In genomic region chr2:3873899-3874298, GRCh38 we compare ENCODE assay signal across 2 cellular contexts.
TF ChIP-seq lines count a peak whose summit lies in the region.

No MANE protein-coding gene starts in this region.

TF ChIP-seq in HepG2, 621 proteins besides CTCF, POLR2A, EP300 and RAD21:
- TF ChIP-seq ARID4A (CRISPR knock-in tag; IDR thresholded peaks at IDR 0.05; ENCODE audit: borderline replicate concordance) (no peak), SMAD3 (CRISPR knock-in tag; IDR thresholded peaks at IDR 0.05) (no peak), ZNF160 (CRISPR knock-in tag; IDR thresholded peaks at IDR 0.05) (no peak), MAFF (IDR thresholded peaks at IDR 0.05; ENCODE audit: low read depth, low read length) (peak; percentile 56; the same call in 1 of the 2 replicates), ZNF142 (CRISPR knock-in tag; IDR thresholded peaks at IDR 0.05) (no peak), LCORL (IDR thresholded peaks at IDR 0.05) (no peak), LCORL (CRISPR knock-in tag; IDR thresholded peaks at IDR 0.05) (no peak), ATF7-NPFF (CRISPR knock-in tag; IDR thresholded peaks at IDR 0.05; ENCODE audit: low read depth) (no peak), WIZ (CRISPR knock-in tag; IDR thresholded peaks at IDR 0.05) (no peak), PAWR (CRISPR knock-in tag; IDR thresholded peaks at IDR 0.05; ENCODE audit: borderline replicate concordance) (no peak), KDM1A (CRISPR knock-in tag; IDR thresholded peaks at IDR 0.05) (no peak), ZBTB42 (CRISPR knock-in tag; IDR thresholded peaks at IDR 0.05) (no peak), PLRG1 (conservative IDR thresholded peaks at IDR 0.05) (no peak), MAFK (conservative IDR thresholded peaks at IDR 0.05 in 1 of 2, IDR thresholded peaks at IDR 0.05 in 1 of 2; ENCODE audit: low read length in 2 of 2) (peak; percentile 65 to 77), ZMYM3 (CRISPR knock-in tag; IDR thresholded peaks at IDR 0.05) (no peak), HNRNPK (IDR thresholded peaks at IDR 0.05; ENCODE audit: low read depth, low read length, poor library complexity, severe bottlenecking) (no peak), TCF7 (IDR thresholded peaks at IDR 0.05; ENCODE audit: low read depth) (no peak), ZNF597 (CRISPR knock-in tag; IDR thresholded peaks at IDR 0.05) (no peak)

TF ChIP-seq in GM12878, 131 proteins besides CTCF, POLR2A, EP300 and RAD21:
- TF ChIP-seq FOS (IDR thresholded peaks at IDR 0.05; ENCODE audit: borderline replicate concordance, extremely low read depth, insufficient read length) (no peak), SUPT20H (IDR thresholded peaks at IDR 0.05; ENCODE audit: borderline replicate concordance, control insufficient read depth, low read depth, low read length) (no peak), RELB (IDR thresholded peaks at IDR 0.05; ENCODE audit: low read depth) (no peak), TAF1 (IDR thresholded peaks at IDR 0.05; ENCODE audit: borderline replicate concordance, low read depth, low read length) (no peak), CBX5 (IDR thresholded peaks at IDR 0.05; ENCODE audit: low read depth) (no peak), HSF1 (IDR thresholded peaks at IDR 0.05; ENCODE audit: low read depth, low read length) (no peak), SREBF2 (IDR thresholded peaks at IDR 0.05; ENCODE audit: low read length) (no peak), SUZ12 (IDR thresholded peaks at IDR 0.05; ENCODE audit: unreplicated experiment) (no peak), NBN (IDR thresholded peaks at IDR 0.05) (no peak), NKRF (conservative IDR thresholded peaks at IDR 0.05) (no peak), CEBPB (IDR thresholded peaks at IDR 0.05; ENCODE audit: borderline replicate concordance in 1 of 2, low read depth in 2 of 2, low read length in 2 of 2) (no peak), ZBTB33 (IDR thresholded peaks at IDR 0.05) (no peak), JUND (IDR thresholded peaks at IDR 0.05; ENCODE audit: low read depth, low read length) (no peak), POLR2AphosphoS2 (IDR thresholded peaks at IDR 0.05; ENCODE audit: low read depth, low read length) (no peak), FOXK2 (IDR thresholded peaks at IDR 0.05) (no peak), ATF2 (IDR thresholded peaks at IDR 0.05; ENCODE audit: low read length) (no peak), FOXM1 (IDR thresholded peaks at IDR 0.05; ENCODE audit: low read depth, low read length) (no peak), NFIC (IDR thresholded peaks at IDR 0.05; ENCODE audit: low read depth, low read length) (no peak), ZBTB40 (IDR thresholded peaks at IDR 0.05; ENCODE audit: borderline replicate concordance) (no peak)
TF ChIP-seq in GM12878: peak in this region for 0.
